Comparison of ENCODE assay signal across 34 cellular contexts in genomic region chr5:7874639-7875038, GRCh38. TPM values are rescaled to one million over a fixed set of nuclear protein-coding genes. Genes with fewer than 3 reads are reported as not detected.
"Had no signal": no experiment of that assay in that cellular context is flagged by ENCODE, and none has a peak within 500 bp of the region (broad histone marks: within the 10 kb centered on the region; RNA-seq: fewer than 3 reads in every experiment).

No MANE protein-coding gene starts in this region.

- H3K4me3 ChIP-seq: esophagus squamous epithelium had no signal

- DNase-seq: activated CD4-positive, alpha-beta memory T cell treated with anti-CD3 and anti-CD28 coated beads, Interleukin-2, amount 10 ng/mL, durations not matched to agents 7 days and 5 days; activated CD4-positive, alpha-beta T cell treated with anti-CD3 and anti-CD28 coated beads for 1 hour; activated CD4-positive, alpha-beta T cell treated with anti-CD3 and anti-CD28 coated beads for 4 hours; activated CD4-positive, alpha-beta T cell treated with anti-CD3 and anti-CD28 coated beads, Interleukin-2, amount 10 ng/mL, durations not matched to agents 7 days and 5 days; activated CD4-positive, alpha-beta T cell treated with anti-CD3 and anti-CD28 coated beads, Interleukin-2, amount 50 U/mL, for 4 hours; activated CD8-positive, alpha-beta memory T cell treated with anti-CD3 and anti-CD28 coated beads, Interleukin-2, amount 50 U/mL, for 48 hours; activated effector memory CD4-positive, alpha-beta T cell treated with Interleukin-2 at 50 U/mL for 16 hours; activated gamma-delta T cell treated with Interleukin-2 at 50 U/mL for 16 hours; activated naive CD4-positive, alpha-beta T cell treated with anti-CD3 and anti-CD28 coated beads, Interleukin-2, amount 50 U/mL, for 16 hours; activated naive CD4-positive, alpha-beta T cell treated with Interleukin-2 at 50 U/mL for 16 hours; activated T-cell treated with anti-CD3 and anti-CD28 coated beads for 4 hours; activated T-cell treated with anti-CD3 and anti-CD28 coated beads, Interleukin-2, amount 50 U/mL, for 24 hours; amniotic stem cell; anterior cingulate cortex; brain microvascular endothelial cell; cortex of kidney; dermis blood vessel endothelial cell; effector CD4-positive, alpha-beta T cell; esophagus squamous epithelium; head of caudate nucleus; hippocampal formation; T-helper 2 cell had no signal

- FAIRE-seq: astrocyte, bronchial epithelial cell, colon, endometrium, endothelial cell of umbilical vein, frontal cortex had no signal

- ATAC-seq: activated T-helper 17 cell treated with anti-CD3 and anti-CD28 coated beads, Interleukin-2, amount 50 U/mL, for 72 hours; WTC11 had no signal

- H3K27me3 ChIP-seq: brain microvascular endothelial cell, esophagus squamous epithelium had no signal

- H3K9me3 ChIP-seq: esophagus squamous epithelium had no signal

- H3K27ac ChIP-seq: brain microvascular endothelial cell, epithelial cell of prostate, esophagus squamous epithelium had no signal

RNA-seq across cellular contexts. Expression of gene CFAP90, which starts 23.7 kb away (rescaled TPM):
- total RNA-seq: activated CD4-positive, alpha-beta memory T cell treated with anti-CD3 and anti-CD28 coated beads, Interleukin-2, amount 10 ng/mL, durations not matched to agents 7 days and 5 days; activated CD4-positive, alpha-beta T cell treated with anti-CD3 and anti-CD28 coated beads, Interleukin-2, amount 10 ng/mL, durations not matched to agents 7 days and 5 days; activated T-helper 17 cell treated with anti-CD3 and anti-CD28 coated beads, Interleukin-2, amount 50 U/mL, for 72 hours; bronchial epithelial cell; cardiac septum; dermis blood vessel endothelial cell; endothelial cell of umbilical vein; esophagus squamous epithelium; fibroblast of lung; fibroblast of villous mesenchyme had no signal
- polyA plus RNA-seq: fibroblast of lung had no signal
